In the genomic region with DNA sequence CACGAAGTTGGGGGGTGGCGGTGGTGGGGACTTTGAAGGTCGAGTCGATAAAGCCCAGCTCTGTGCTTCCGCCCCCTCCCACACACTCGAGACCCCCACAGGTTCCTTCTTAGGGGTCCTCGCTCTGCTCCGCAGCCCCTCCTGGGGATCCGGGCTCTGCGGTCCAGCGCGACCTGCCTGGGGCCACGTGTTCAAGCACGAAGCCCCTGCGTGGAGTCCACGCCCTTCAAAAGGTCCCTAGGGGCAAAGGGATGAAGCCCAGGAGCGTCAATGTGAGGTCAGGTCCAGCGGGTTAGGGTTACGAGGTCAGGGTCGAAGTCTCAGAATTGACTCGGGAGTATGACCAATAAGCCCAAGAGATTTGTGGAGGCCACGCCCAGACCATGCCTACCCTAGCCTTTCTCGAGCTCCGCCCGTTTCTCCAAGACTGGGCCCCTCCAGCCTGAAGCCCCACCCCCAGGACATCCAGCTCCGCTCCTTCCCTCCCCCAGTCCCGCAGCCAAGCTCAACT, we compare ENCODE assay signal across 7 cellular contexts. TPM values are rescaled to one million over a fixed set of nuclear protein-coding genes. Genes with fewer than 3 reads are reported as not detected.
A peak's percentile ranks its signal among the peaks of the same experiment; 100 is the strongest.
DNase-seq lines count a peak whose midpoint lies in the region; ATAC-seq and TF ChIP-seq lines count a peak whose summit lies in the region.

No MANE protein-coding gene starts in this region.

- WGBS in iPS DF 6.9 (ENCODE audit: insufficient coverage, insufficient read length): no CpG with 5 or more reads among the region's 27 CpGs

- H3K4me1 ChIP-seq in ascending aorta (peaks cover 19 to 39% of the 10 kb centered on the region in 2 donors), iPS DF 6.9 (ENCODE audit: control insufficient read depth, insufficient read depth, low read length) (peaks cover 2% of the 10 kb centered on the region)

- peak overlapping the region; percentile 48 for H3K4me3 ChIP-seq in GM12865 (ENCODE audit: low read depth, low read length)
- H3K4me3 ChIP-seq in NB4 (ENCODE audit: low read depth, low read length): no peak overlapping the region
- H3K4me3 ChIP-seq in ascending aorta: peak overlapping the region; percentile 57 to 74
- peak overlapping the region; percentile 58; the same call in 1 of the 2 replicates for H3K4me3 ChIP-seq in iPS DF 6.9 (ENCODE audit: low read length)
- peak overlapping the region; percentile 39 to 56 (median 49) for H3K4me3 ChIP-seq in skin epidermis

- TF ChIP-seq CTCF in GM12865 (IDR thresholded peaks at IDR 0.05; ENCODE audit: insufficient read depth, low read depth, low read length, missing control alignments): no peak
- no peak for TF ChIP-seq CTCF in NB4 (IDR thresholded peaks at IDR 0.05; ENCODE audit: low read depth, low read length)
- no peak for TF ChIP-seq CTCF in ascending aorta (IDR thresholded peaks at IDR 0.05)

- DNase-seq in GM12865 (ENCODE audit: low read depth) (peak; percentile 44), NB4 (ENCODE audit: low read depth) (peak; percentile 50), ascending aorta (ENCODE audit: low spot score in 2 of 2) (peak in 1 of 2 donors; percentile 89), iPS DF 6.9 (ENCODE audit: low read depth, low spot score) (peak; percentile 84)

- intact Hi-C loops in ascending aorta (cut with DNase I): loop anchor here (5.0 kb wide), 1 partner anchor 73 kb away; a partner anchor contains a TSS

- H3K9me3 ChIP-seq in ascending aorta (no peaks in the 10 kb centered on the region), iPS DF 6.9 (ENCODE audit: control insufficient read depth, insufficient read depth, low read length) (no peaks in the 10 kb centered on the region)

- H3K36me3 ChIP-seq in ascending aorta (peaks cover 7 to 12% of the 10 kb centered on the region in 2 donors), iPS DF 6.9 (ENCODE audit: control insufficient read depth, insufficient read depth, low read length) (no peaks in the 10 kb centered on the region)

- ATAC-seq in GM21390 (IDR thresholded peaks at IDR 0.05; ENCODE audit: unreplicated experiment) (no peak), GM21619 (IDR thresholded peaks at IDR 0.05; ENCODE audit: unreplicated experiment) (no peak)

- peak overlapping the region in 1 of 2 donors; percentile 22 for H3K27ac ChIP-seq in ascending aorta
- H3K27ac ChIP-seq in iPS DF 6.9 (ENCODE audit: low read length): no peak overlapping the region
- peak overlapping the region in 4 of 21 experiments; percentile 31 to 75 (median 34) for H3K27ac ChIP-seq in skin epidermis

- TF ChIP-seq POLR2A in NB4 (IDR thresholded peaks at IDR 0.05; ENCODE audit: extremely low read depth, insufficient read length): no peak

- peaks cover 10% of the 10 kb centered on the region for H3K27me3 ChIP-seq in ascending aorta
- peaks cover 38% of the 10 kb centered on the region for H3K27me3 ChIP-seq in iPS DF 6.9 (ENCODE audit: control insufficient read depth, insufficient read depth, low read length)

RNA-seq across cellular contexts. Expression of a gene that starts 0.8 kb away (rescaled TPM):
- total RNA-seq in ascending aorta: 1.2 TPM

RNA-seq across cellular contexts. Expression of a gene that starts 12.8 kb away (rescaled TPM):
- total RNA-seq in ascending aorta: 463 TPM

RNA-seq across cellular contexts. Expression of a gene that starts 27.2 kb away (rescaled TPM):
- 0.85 TPM for total RNA-seq in ascending aorta

RNA-seq across cellular contexts. Expression of a gene that starts 51.5 kb away (rescaled TPM):
- total RNA-seq in ascending aorta: 7.9 TPM
